Comparison of ENCODE assay signal across 8 cellular contexts in genomic region chr22:18110944-18111758, GRCh38. TPM values are rescaled to one million over a fixed set of nuclear protein-coding genes. Genes with fewer than 3 reads are reported as not detected.
DNase-seq lines count a peak whose midpoint lies in the region; ATAC-seq and TF ChIP-seq lines count a peak whose summit lies in the region.

No MANE protein-coding gene starts in this region.

- intact Hi-C loops in CD4-positive, alpha-beta memory T cell (cut with micrococcal nuclease): loop anchor here (5.0 kb wide), 1 partner anchor 34 kb away; the partner anchor contains the start of gene PEX26
- intact Hi-C loops in left colon (cut with DNase I, micrococcal nuclease): no loop called here

- POLR2A ChIA-PET in CD4-positive, alpha-beta memory T cell (lab: Charles Lee; ENCODE audit: partially characterized antibody): no interaction called here
- POLR2A ChIA-PET in T-cell (lab: Charles Lee): no interaction called here

- H3K4me2 ChIP-seq in parathyroid adenoma (ENCODE audit: low read length): peak overlapping the region; percentile 61

- no peak overlapping the region for H3K27ac ChIP-seq in CD4-positive, alpha-beta memory T cell (ENCODE audit: low read depth, low read length)
- H3K27ac ChIP-seq in parathyroid adenoma: no peak overlapping the region

- peaks cover 20% of the 10 kb centered on the region for H3K4me1 ChIP-seq in CD4-positive, alpha-beta memory T cell (ENCODE audit: insufficient read depth, low read length)
- H3K4me1 ChIP-seq in parathyroid adenoma: no peaks in the 10 kb centered on the region

- H3K9me3 Mint-ChIP-seq in CD4-positive, alpha-beta memory T cell: peaks cover 0 to 10% (median 5%) of the 10 kb centered on the region in 8 donors
- H3K9me3 Mint-ChIP-seq in T-cell: peaks cover 0 to 8% (median 0%) of the 10 kb centered on the region in 3 donors

- no peaks in the 10 kb centered on the region for H3K27me3 ChIP-seq in CD4-positive, alpha-beta memory T cell (ENCODE audit: insufficient read depth, low read length)
- no peaks in the 10 kb centered on the region for H3K27me3 ChIP-seq in parathyroid adenoma (ENCODE audit: control insufficient read depth, insufficient read depth, low read length)

- H3K27ac Mint-ChIP-seq in CD4-positive, alpha-beta memory T cell: no peak overlapping the region
- H3K27ac Mint-ChIP-seq in T-cell: no peak overlapping the region

- peaks cover 0 to 9% of the 10 kb centered on the region in 2 donors for H3K36me3 Mint-ChIP-seq in CD4-positive, alpha-beta memory T cell
- H3K36me3 Mint-ChIP-seq in T-cell: peaks cover 6% of the 10 kb centered on the region

- no peak for TF ChIP-seq CTCF in fibroblast of villous mesenchyme (IDR thresholded peaks at IDR 0.05; ENCODE audit: insufficient read depth, low read depth, low read length)
- no peak for TF ChIP-seq CTCF in parathyroid adenoma (IDR thresholded peaks at IDR 0.05)

- H3K9ac ChIP-seq in parathyroid adenoma: no peak overlapping the region

- no peak for ATAC-seq in T-cell (replicated peaks in 1 of 4)
- no peak for ATAC-seq in left colon

- H3K4me3 ChIP-seq in CD4-positive, alpha-beta memory T cell (ENCODE audit: low read length in 2 of 2): peak overlapping the region in 1 of 2 donors; percentile 32
- H3K4me3 ChIP-seq in fibroblast of villous mesenchyme (ENCODE audit: low read depth, low read length): peak overlapping the region; percentile 41
- peak overlapping the region; percentile 40 for H3K4me3 ChIP-seq in parathyroid adenoma (ENCODE audit: low read depth, low read length)

- H3K36me3 ChIP-seq in CD4-positive, alpha-beta memory T cell (ENCODE audit: insufficient read depth, low read length): no peaks in the 10 kb centered on the region
- H3K36me3 ChIP-seq in parathyroid adenoma (ENCODE audit: control insufficient read depth, insufficient read depth, low read length): no peaks in the 10 kb centered on the region

- H3K27me3 Mint-ChIP-seq in CD4-positive, alpha-beta memory T cell: peaks cover 16 to 20% of the 10 kb centered on the region in 2 donors
- peaks cover 38 to 40% of the 10 kb centered on the region in 2 donors for H3K27me3 Mint-ChIP-seq in T-cell

- H3K79me2 ChIP-seq in parathyroid adenoma: no peaks in the 10 kb centered on the region

- H3K4me1 Mint-ChIP-seq in CD4-positive, alpha-beta memory T cell: peaks cover 17 to 36% (median 21%) of the 10 kb centered on the region in 4 donors
- H3K4me1 Mint-ChIP-seq in T-cell: peaks cover 29 to 32% (median 32%) of the 10 kb centered on the region in 3 donors

- CTCF ChIA-PET in CD4-positive, alpha-beta memory T cell (lab: Charles Lee; ENCODE audit: partially characterized antibody): no interaction called here
- CTCF ChIA-PET in T-cell (lab: Charles Lee): no interaction called here

- peak overlapping the region; percentile 75 for H2AFZ ChIP-seq in parathyroid adenoma

- DNase-seq in CD4-positive, alpha-beta memory T cell: no peak
- DNase-seq in T-cell (no peak), fibroblast of villous mesenchyme (ENCODE audit: low read depth) (no peak), GF-D8 (lab: John Stamatoyannopoulos, UW) (no peak), SK-N-DZ (ENCODE audit: low spot score) (no peak), left colon (no peak), NK-92 (lab: John Stamatoyannopoulos, UW; ENCODE audit: unreplicated experiment) (no peak)

- no peaks in the 10 kb centered on the region for H3K9me3 ChIP-seq in CD4-positive, alpha-beta memory T cell (ENCODE audit: control insufficient read depth in 1 of 2, low read length in 2 of 2)
- no peaks in the 10 kb centered on the region for H3K9me3 ChIP-seq in parathyroid adenoma (ENCODE audit: control insufficient read depth, low read length)

- peak overlapping the region in 7 of 8 donors; percentile 29 to 78 (median 45) for H3K4me3 Mint-ChIP-seq in CD4-positive, alpha-beta memory T cell
- peak overlapping the region; percentile 31 to 72 (median 34) for H3K4me3 Mint-ChIP-seq in T-cell

RNA-seq across cellular contexts. Expression of gene TUBA8, which starts 0.5 kb away (rescaled TPM):
- 1 to 10 TPM; 1.9 to 2.7 TPM for total RNA-seq in CD4-positive, alpha-beta memory T cell
- 1 to 10 TPM in 1 of 2 donors, under 1 TPM in 1; 0.33 to 1.0 TPM for polyA plus RNA-seq in CD4-positive, alpha-beta memory T cell
- total RNA-seq in T-cell (1 to 10 TPM; 1.5 to 3.3 (median 2.6) TPM), fibroblast of villous mesenchyme (under 0.01 and 0.32 TPM in 2 replicates), left colon (1 to 10 TPM; 2.5 to 2.7 TPM)
- polyA plus RNA-seq in SK-N-DZ (2014; cell fraction: cytosol; rRNA removed): 3.8 and 4.5 TPM in 2 replicates
- 0.67 and 1.2 TPM in 2 replicates for polyA plus RNA-seq in SK-N-DZ (2014; cell fraction: nucleus; rRNA removed)

RNA-seq across cellular contexts. Expression of gene PEX26, which starts 33.4 kb away (rescaled TPM):
- 10 to 100 TPM; 39.1 to 39.6 TPM for total RNA-seq in CD4-positive, alpha-beta memory T cell
- polyA plus RNA-seq in CD4-positive, alpha-beta memory T cell: 1 to 10 TPM; 1.4 to 6.3 TPM
- total RNA-seq in T-cell (10 to 100 TPM; 30.2 to 42.7 (median 39.8) TPM), fibroblast of villous mesenchyme (19.6 and 21.6 TPM in 2 replicates), left colon (100 to 1,000 TPM; 128 to 196 TPM)
- 40.1 and 43.1 TPM in 2 replicates for polyA plus RNA-seq in SK-N-DZ (2014; cell fraction: cytosol; rRNA removed)
- polyA plus RNA-seq in SK-N-DZ (2014; cell fraction: nucleus; rRNA removed): 18.4 and 22.3 TPM in 2 replicates

RNA-seq across cellular contexts. Expression of gene USP18, which starts 38.8 kb away (rescaled TPM):
- 1 to 10 TPM; 3.3 to 3.4 TPM for total RNA-seq in CD4-positive, alpha-beta memory T cell
- polyA plus RNA-seq in CD4-positive, alpha-beta memory T cell: 10 to 100 TPM; 15.0 to 15.7 TPM
- total RNA-seq in T-cell: 1 to 10 TPM; 2.8 to 6.0 (median 4.7) TPM
- total RNA-seq in fibroblast of villous mesenchyme: 3.9 and 9.5 TPM in 2 replicates
- polyA plus RNA-seq in SK-N-DZ (2014; cell fraction: cytosol; rRNA removed): 1.5 and 1.7 TPM in 2 replicates
- polyA plus RNA-seq in SK-N-DZ (2014; cell fraction: nucleus; rRNA removed): 0.28 and 0.66 TPM in 2 replicates
- total RNA-seq in left colon: 1 to 10 TPM; 3.7 to 6.6 TPM
